ENCODE assay signal across 13 cellular contexts in genomic region chr1:60825593-60825992, GRCh38.
DNase-seq lines count a peak whose midpoint lies in the region; ATAC-seq and TF ChIP-seq lines count a peak whose summit lies in the region.
"Had no signal": no experiment of that assay in that cellular context is flagged by ENCODE, and none has a peak within 500 bp of the region (broad histone marks: within the 10 kb centered on the region; RNA-seq: fewer than 3 reads in every experiment).

No MANE protein-coding gene starts in this region.

- H3K27ac Mint-ChIP-seq in stimulated activated naive CD8-positive, alpha-beta T cell treated with anti-CD3 and anti-CD28 coated beads, Interleukin-15, amount 100 ng/mL, for 72 hours, result peak overlapping the region in 1 of 2 donors; percentile 34
- H3K27ac Mint-ChIP-seq: immature natural killer cell; naive B cell; T-helper 1 cell treated with Interleukin-12 subunit alpha and Interleukin-12 subunit beta and Interleukin-4 antibody, amounts not matched to agents 30 μg/mL and 1 μg/mL, for 36 hours had no signal

- H3K27me3 ChIP-seq in OCI-LY1 (ENCODE audit: insufficient read depth, low read length), result no peaks in the 10 kb centered on the region

- H3K4me2 ChIP-seq in OCI-LY1 (ENCODE audit: low read length), result no peak overlapping the region

- H3K9me3 ChIP-seq in OCI-LY1 (ENCODE audit: low read length), result no peaks in the 10 kb centered on the region

- TF ChIP-seq CTCF in OCI-LY1 (IDR thresholded peaks at IDR 0.05; ENCODE audit: low read length), result peak; percentile 10; the same call in 1 of the 2 replicates

- no peak for DNase-seq in stimulated activated naive CD8-positive, alpha-beta T cell treated with anti-CD3 and anti-CD28 coated beads, Interleukin-15, amount 100 ng/mL, for 72 hours
- DNase-seq in stimulated activated naive CD8-positive, alpha-beta T cell treated with anti-CD3 and anti-CD28 coated beads, Interleukin-15, Interleukin-2, amounts not matched to agents 100 U/mL and 50 U/mL, for 24 hours, result no peak
- DNase-seq in iPS-NIHi11 (ENCODE audit: low spot score) (peak; percentile 40), MV-4-11 (lab: John Stamatoyannopoulos, UW) (no peak), SW 1271 (lab: John Stamatoyannopoulos, UW) (no peak), head of caudate nucleus (no peak)
- no peak for DNase-seq in stimulated activated CD4-positive, alpha-beta T cell treated with anti-CD3 and anti-CD28 coated beads, Interleukin-15, amount 100 ng/mL, for 24 hours
- DNase-seq: activated CD4-positive, alpha-beta T cell treated with anti-CD3 and anti-CD28 coated beads, Interleukin-2, amount 50 U/mL, for 1 hour; DMS79 treated with DMSO at 0.1 percent for 48 hours; immature natural killer cell; naive B cell had no signal

- H3K36me3 ChIP-seq in OCI-LY1 (ENCODE audit: insufficient read depth, low read length), result no peaks in the 10 kb centered on the region

- no peaks in the 10 kb centered on the region for H3K79me2 ChIP-seq in OCI-LY1 (ENCODE audit: insufficient read depth, low read length)

- ATAC-seq in stimulated activated naive CD8-positive, alpha-beta T cell treated with anti-CD3 and anti-CD28 coated beads, Interleukin-15, amount 100 ng/mL, for 72 hours, result peak; percentile 56
- ATAC-seq in stimulated activated naive CD8-positive, alpha-beta T cell treated with anti-CD3 and anti-CD28 coated beads, Interleukin-15, Interleukin-2, amounts not matched to agents 100 U/mL and 50 U/mL, for 24 hours, result no peak

- H3F3A ChIP-seq in OCI-LY1 (ENCODE audit: insufficient read depth, low read length), result no peaks in the 10 kb centered on the region

- intact Hi-C loops in head of caudate nucleus (cut with DNase I), result no loop called here

- no peaks in the 10 kb centered on the region for H4K20me1 ChIP-seq in OCI-LY1 (ENCODE audit: insufficient read depth, low read length)

- H3K27ac ChIP-seq in OCI-LY1 (ENCODE audit: low read depth, low read length, poor library complexity, severe bottlenecking), result no peak overlapping the region

- no peak overlapping the region for H3K4me3 ChIP-seq in OCI-LY1 (ENCODE audit: low read depth, low read length, poor library complexity, severe bottlenecking)

- H3K9me2 ChIP-seq in OCI-LY1 (ENCODE audit: low read depth, low read length), result no peaks in the 10 kb centered on the region

- no peaks in the 10 kb centered on the region for H3K4me1 Mint-ChIP-seq in stimulated activated naive CD8-positive, alpha-beta T cell treated with anti-CD3 and anti-CD28 coated beads, Interleukin-15, amount 100 ng/mL, for 72 hours
- H3K4me1 Mint-ChIP-seq: immature natural killer cell, naive B cell had no signal

- no peak overlapping the region for H2AFZ ChIP-seq in OCI-LY1 (ENCODE audit: low read length)

- H3K9ac ChIP-seq in OCI-LY1 (ENCODE audit: low read length), result no peak overlapping the region

- peaks cover 9% of the 10 kb centered on the region for H3K27me3 Mint-ChIP-seq in stimulated activated naive CD8-positive, alpha-beta T cell treated with anti-CD3 and anti-CD28 coated beads, Interleukin-15, amount 100 ng/mL, for 72 hours
- H3K27me3 Mint-ChIP-seq: naive B cell had no signal

- peaks cover 0 to 10% of the 10 kb centered on the region in 2 donors for H3K9me3 Mint-ChIP-seq in stimulated activated naive CD8-positive, alpha-beta T cell treated with anti-CD3 and anti-CD28 coated beads, Interleukin-15, amount 100 ng/mL, for 72 hours
- H3K9me3 Mint-ChIP-seq: T-helper 1 cell treated with Interleukin-12 subunit alpha and Interleukin-12 subunit beta and Interleukin-4 antibody, amounts not matched to agents 30 μg/mL and 1 μg/mL, for 36 hours had no signal

- H3K4me3 Mint-ChIP-seq in stimulated activated naive CD8-positive, alpha-beta T cell treated with anti-CD3 and anti-CD28 coated beads, Interleukin-15, amount 100 ng/mL, for 72 hours, result no peak overlapping the region
- H3K4me3 Mint-ChIP-seq: immature natural killer cell; naive B cell; T-helper 1 cell treated with Interleukin-12 subunit alpha and Interleukin-12 subunit beta and Interleukin-4 antibody, amounts not matched to agents 30 μg/mL and 1 μg/mL, for 36 hours had no signal

- H3K4me1 ChIP-seq in OCI-LY1 (ENCODE audit: insufficient read depth, low read length, severe bottlenecking), result no peaks in the 10 kb centered on the region
